1 cellular context compared by ENCODE assay signal in genomic region chr17:59758998-59759651, GRCh38.
TF ChIP-seq lines count a peak whose summit lies in the region.

No MANE protein-coding gene starts in this region.

TF ChIP-seq in A549, 52 proteins besides CTCF, POLR2A, EP300 and RAD21:
- TF ChIP-seq HDAC2 (IDR thresholded peaks at IDR 0.05) (0 out of 2 replicates have a peak, but pooled peaks have one; percentile 11), TFCP2L1 (CRISPR knock-in tag; IDR thresholded peaks at IDR 0.05) (0 out of 2 replicates have a peak, but pooled peaks have one; percentile 53), RARB (CRISPR knock-in tag; IDR thresholded peaks at IDR 0.05) (peak; percentile 14; the same call in 1 of the 2 replicates), ATOH8 (CRISPR knock-in tag; IDR thresholded peaks at IDR 0.05; ENCODE audit: low read depth) (peak; percentile 51; the same call in 1 of the 2 replicates), HOXB13 (CRISPR knock-in tag; IDR thresholded peaks at IDR 0.05; ENCODE audit: low read depth) (peak; percentile 61; the same call in 1 of the 2 replicates), ZSCAN20 (CRISPR knock-in tag; IDR thresholded peaks at IDR 0.05) (0 out of 2 replicates have a peak, but pooled peaks have one; percentile 68)
